ENCODE assay signal across 18 cellular contexts in genomic region chr10:74868392-74868791, GRCh38. TPM values are rescaled to one million over a fixed set of nuclear protein-coding genes. Genes with fewer than 3 reads are reported as not detected.
DNase-seq lines count a peak whose midpoint lies in the region; ATAC-seq and TF ChIP-seq lines count a peak whose summit lies in the region.
"Had no signal": no experiment of that assay in that cellular context is flagged by ENCODE, and none has a peak within 500 bp of the region (broad histone marks: within the 10 kb centered on the region; RNA-seq: fewer than 3 reads in every experiment).

No MANE protein-coding gene starts in this region.

- H3K27ac Mint-ChIP-seq in glutamatergic neuron (ENCODE audit: unreplicated experiment), result peak overlapping the region; percentile 39

- H3K9ac ChIP-seq in OCI-LY3 (ENCODE audit: low read length), result no peak overlapping the region

- ATAC-seq in HG02642 (IDR thresholded peaks at IDR 0.05; ENCODE audit: poor library complexity, unreplicated experiment) (no peak), esophagus mucosa (no peak), omental fat pad (ENCODE audit: low FRiP score) (no peak)

- peaks cover 3% of the 10 kb centered on the region; the same call in 1 of the 2 replicates for H4K20me1 ChIP-seq in OCI-LY3 (ENCODE audit: insufficient read depth, low read length)

- peaks cover 3% of the 10 kb centered on the region for H3K27me3 Mint-ChIP-seq in glutamatergic neuron (ENCODE audit: unreplicated experiment)
- H3K27me3 Mint-ChIP-seq: CD4-positive, CD25-positive, alpha-beta regulatory T cell; CD8-positive, alpha-beta memory T cell had no signal

- H3K4me3 Mint-ChIP-seq in glutamatergic neuron (ENCODE audit: unreplicated experiment), result no peak overlapping the region
- H3K4me3 Mint-ChIP-seq: CD4-positive, CD25-positive, alpha-beta regulatory T cell; CD8-positive, alpha-beta memory T cell had no signal

- H3K27me3 ChIP-seq in OCI-LY3 (ENCODE audit: low read depth, low read length), result no peaks in the 10 kb centered on the region
- H3K27me3 ChIP-seq: BE2C had no signal

- no peak for TF ChIP-seq CTCF in HEK293 (tag by site-specific recombination; IDR thresholded peaks at IDR 0.05)
- TF ChIP-seq CTCF in OCI-LY3 (IDR thresholded peaks at IDR 0.05; ENCODE audit: low read depth, low read length), result no peak
- no peak for TF ChIP-seq CTCF in glutamatergic neuron (IDR thresholded peaks at IDR 0.05; ENCODE audit: partially characterized antibody, unreplicated experiment)
- TF ChIP-seq CTCF in omental fat pad (IDR thresholded peaks at IDR 0.05), result no peak

- H3K4me3 ChIP-seq in HEK293 (ENCODE audit: low read depth, low read length), result no peak overlapping the region
- no peak overlapping the region for H3K4me3 ChIP-seq in OCI-LY3 (ENCODE audit: low read length)
- H3K4me3 ChIP-seq: HAP-1 had no signal

- peaks cover 9% of the 10 kb centered on the region for H3K4me1 ChIP-seq in HEK293 (ENCODE audit: control insufficient read depth, insufficient read depth, low read length)
- H3K4me1 ChIP-seq in OCI-LY3 (ENCODE audit: low read length), result peaks cover 19% of the 10 kb centered on the region

- CTCF ChIA-PET in HEK293 (lab: Yijun Ruan, JAX), result interaction anchor here (0.5 to 1.2 kb wide), 5 partner anchors 11 to 1052 kb away, joined by 3 read pairs; no protein-coding TSS in a partner anchor

- H2AFZ ChIP-seq in OCI-LY3 (ENCODE audit: low read depth, low read length), result no peak overlapping the region

- POLR2A ChIA-PET in HEK293 (lab: Yijun Ruan, JAX), result no interaction called here

- H3K27ac ChIP-seq in HEK293 (ENCODE audit: extremely low read depth, low read depth, low read length) (no peak overlapping the region), OCI-LY3 (ENCODE audit: low read length) (no peak overlapping the region)

- no peaks in the 10 kb centered on the region for H3K79me2 ChIP-seq in OCI-LY3 (ENCODE audit: low read length)

- peaks cover 8% of the 10 kb centered on the region for H3K9me3 Mint-ChIP-seq in glutamatergic neuron (ENCODE audit: unreplicated experiment)
- H3K9me3 Mint-ChIP-seq: CD4-positive, CD25-positive, alpha-beta regulatory T cell; CD8-positive, alpha-beta memory T cell had no signal

- H3K4me2 ChIP-seq in OCI-LY3 (ENCODE audit: low read length), result peak overlapping the region; percentile 12; the same call in 1 of the 2 replicates

- H3K9me3 ChIP-seq in HEK293 (ENCODE audit: control insufficient read depth, insufficient read depth, low read depth, low read length), result no peaks in the 10 kb centered on the region
- H3K9me3 ChIP-seq in OCI-LY3 (ENCODE audit: insufficient read depth, low read length), result no peaks in the 10 kb centered on the region
- H3K9me3 ChIP-seq: BE2C, HAP-1 had no signal

- DNase-seq in glutamatergic neuron (no peak), omental fat pad (ENCODE audit: low spot score) (no peak)
- DNase-seq: ACHN; BE2C; C1 segment of cervical spinal cord; CD8-positive, alpha-beta memory T cell; COR-L47; DMS 273 treated with DMSO at 0.1 percent for 48 hours; DMS53; DND-41; EL; IMR-90 had no signal

- peaks cover 16% of the 10 kb centered on the region for H3K4me1 Mint-ChIP-seq in glutamatergic neuron (ENCODE audit: low read depth, unreplicated experiment)

- no peaks in the 10 kb centered on the region for H3K36me3 ChIP-seq in HEK293 (ENCODE audit: control insufficient read depth in 2 of 2, insufficient read depth in 1 of 2, low read length in 2 of 2)
- no peaks in the 10 kb centered on the region for H3K36me3 ChIP-seq in OCI-LY3 (replicated peaks; ENCODE audit: low read depth, low read length)
- H3K36me3 ChIP-seq: BE2C, HAP-1 had no signal

- H3K36me3 Mint-ChIP-seq in glutamatergic neuron (ENCODE audit: unreplicated experiment), result no peaks in the 10 kb centered on the region
- H3K36me3 Mint-ChIP-seq: CD4-positive, CD25-positive, alpha-beta regulatory T cell had no signal

TF ChIP-seq in HEK293, 187 proteins besides CTCF, POLR2A, EP300 and RAD21:
- TF ChIP-seq SCRT2 (tag by site-specific recombination; IDR thresholded peaks at IDR 0.05) (peak; percentile 64), ZNF664 (tag by site-specific recombination; IDR thresholded peaks at IDR 0.05) (0 out of 2 replicates have a peak, but pooled peaks have one; percentile 37), ZNF555 (tag by site-specific recombination; conservative IDR thresholded peaks at IDR 0.05) (no peak)

RNA-seq across cellular contexts. Expression of gene KAT6B, which starts 42.0 kb away (rescaled TPM):
- 75.3 TPM for total RNA-seq in glutamatergic neuron (ENCODE audit: unreplicated experiment)
- 17.3 TPM for total RNA-seq in esophagus mucosa
- total RNA-seq in omental fat pad, result 10 to 100 TPM; 32.2 to 50.3 (median 37.6) TPM
